In genomic region chr6:27840572-27840971, GRCh38 we compare ENCODE assay signal across 19 cellular contexts.
DNase-seq lines count a peak whose midpoint lies in the region; ATAC-seq and TF ChIP-seq lines count a peak whose summit lies in the region.
"Had no signal": no experiment of that assay in that cellular context is flagged by ENCODE, and none has a peak within 500 bp of the region (broad histone marks: within the 10 kb centered on the region; RNA-seq: fewer than 3 reads in every experiment).

No MANE protein-coding gene starts in this region.

- H3K9me3 Mint-ChIP-seq in activated CD4-positive, alpha-beta T cell treated with anti-CD3 and anti-CD28 coated beads, Interleukin-2, amount 10 ng/mL, durations not matched to agents 24 days and 14 days = no peaks in the 10 kb centered on the region
- H3K9me3 Mint-ChIP-seq in activated T-helper 1 cell treated with anti-CD3 and anti-CD28 coated beads, Interleukin-12 subunit alpha, Interleukin-12 subunit beta, Interleukin-2, Interleukin-4 antibody, amounts not matched to agents 30 ng/mL and 10 ng/mL and 1 ng/mL, durations not matched to agents 14 hours and 24 hours and 36 hours = no peaks in the 10 kb centered on the region
- H3K9me3 Mint-ChIP-seq: H9; naive thymus-derived CD8-positive, alpha-beta T cell had no signal

- no peak overlapping the region for H3K4me3 Mint-ChIP-seq in activated CD4-positive, alpha-beta T cell treated with anti-CD3 and anti-CD28 coated beads, Interleukin-2, amount 10 ng/mL, durations not matched to agents 24 days and 14 days
- H3K4me3 Mint-ChIP-seq in activated T-helper 1 cell treated with anti-CD3 and anti-CD28 coated beads, Interleukin-12 subunit alpha, Interleukin-12 subunit beta, Interleukin-2, Interleukin-4 antibody, amounts not matched to agents 30 ng/mL and 10 ng/mL and 1 ng/mL, durations not matched to agents 14 hours and 24 hours and 36 hours = no peak overlapping the region
- H3K4me3 Mint-ChIP-seq: activated naive CD8-positive, alpha-beta T cell; H9; naive thymus-derived CD8-positive, alpha-beta T cell had no signal

- no peak overlapping the region for H2AFZ ChIP-seq in osteoblast (ENCODE audit: low read length)

- intact Hi-C loops in activated CD4-positive, alpha-beta T cell treated with anti-CD3 and anti-CD28 coated beads, Interleukin-2, amount 10 ng/mL, durations not matched to agents 24 days and 14 days (cut with micrococcal nuclease) = no loop called here
- intact Hi-C loops in activated T-helper 1 cell treated with anti-CD3 and anti-CD28 coated beads, Interleukin-12 subunit alpha, Interleukin-12 subunit beta, Interleukin-2, Interleukin-4 antibody, amounts not matched to agents 30 ng/mL and 10 ng/mL and 1 ng/mL, durations not matched to agents 14 hours and 24 hours and 36 hours (cut with micrococcal nuclease) = no loop called here

- H3K27me3 Mint-ChIP-seq in activated CD4-positive, alpha-beta T cell treated with anti-CD3 and anti-CD28 coated beads, Interleukin-2, amount 10 ng/mL, durations not matched to agents 24 days and 14 days = no peaks in the 10 kb centered on the region
- no peaks in the 10 kb centered on the region for H3K27me3 Mint-ChIP-seq in activated T-helper 1 cell treated with anti-CD3 and anti-CD28 coated beads, Interleukin-12 subunit alpha, Interleukin-12 subunit beta, Interleukin-2, Interleukin-4 antibody, amounts not matched to agents 30 ng/mL and 10 ng/mL and 1 ng/mL, durations not matched to agents 14 hours and 24 hours and 36 hours (ENCODE audit: insufficient read depth)
- H3K27me3 Mint-ChIP-seq: activated naive CD8-positive, alpha-beta T cell had no signal

- DNase-seq in activated CD4-positive, alpha-beta T cell treated with anti-CD3 and anti-CD28 coated beads, Interleukin-2, amount 10 ng/mL, durations not matched to agents 24 days and 14 days = peak; percentile 42
- no peak for DNase-seq in activated CD4-positive, alpha-beta T cell treated with anti-CD3 and anti-CD28 coated beads, Interleukin-2, amount 50 U/mL, for 1 hour
- DNase-seq in LNCaP clone FGC (ENCODE audit: low read depth) = no peak
- DNase-seq in SJSA1 (ENCODE audit: low read depth in 1 of 2, low spot score in 2 of 2) = no peak
- no peak for DNase-seq in osteoblast (ENCODE audit: insufficient read length, low spot score, missing footprints)
- DNase-seq in NCI-H2029 (lab: John Stamatoyannopoulos, UW) = no peak
- no peak for DNase-seq in activated T-helper 1 cell treated with anti-CD3 and anti-CD28 coated beads, Interleukin-12 subunit alpha, Interleukin-12 subunit beta, Interleukin-2, Interleukin-4 antibody, amounts not matched to agents 30 ng/mL and 10 ng/mL and 1 ng/mL, durations not matched to agents 14 hours and 24 hours and 36 hours (ENCODE audit: low spot score)
- DNase-seq: activated CD4-positive, alpha-beta T cell treated with anti-CD3 and anti-CD28 coated beads for 48 hours; H9; head of caudate nucleus; naive thymus-derived CD8-positive, alpha-beta T cell; NCI-H524; pancreas; stomach; transverse colon had no signal

- no peak overlapping the region for H3K4me2 ChIP-seq in osteoblast (ENCODE audit: insufficient read depth, low read length)

- H4K20me1 ChIP-seq in osteoblast (ENCODE audit: insufficient read depth, low read length) = no peaks in the 10 kb centered on the region

- H3K27ac Mint-ChIP-seq in activated CD4-positive, alpha-beta T cell treated with anti-CD3 and anti-CD28 coated beads, Interleukin-2, amount 10 ng/mL, durations not matched to agents 24 days and 14 days = no peak overlapping the region
- no peak overlapping the region for H3K27ac Mint-ChIP-seq in activated T-helper 1 cell treated with anti-CD3 and anti-CD28 coated beads, Interleukin-12 subunit alpha, Interleukin-12 subunit beta, Interleukin-2, Interleukin-4 antibody, amounts not matched to agents 30 ng/mL and 10 ng/mL and 1 ng/mL, durations not matched to agents 14 hours and 24 hours and 36 hours
- H3K27ac Mint-ChIP-seq: activated naive CD8-positive, alpha-beta T cell had no signal

- H3K27me3 ChIP-seq in SJSA1 (replicated peaks) (no peaks in the 10 kb centered on the region), osteoblast (ENCODE audit: insufficient read depth, low read length) (no peaks in the 10 kb centered on the region)
- H3K27me3 ChIP-seq: pancreas, stomach, transverse colon had no signal

- H3K79me2 ChIP-seq in osteoblast (ENCODE audit: insufficient read depth, low read length) = peaks cover 19% of the 10 kb centered on the region

- H3K4me3 ChIP-seq in LNCaP clone FGC (ENCODE audit: low read depth, low read length) (peak overlapping the region; percentile 80), SJSA1 (no peak overlapping the region), osteoblast (ENCODE audit: insufficient read depth, low read length) (no peak overlapping the region)

- H3K36me3 ChIP-seq in SJSA1 = peaks cover 9% of the 10 kb centered on the region; the same call in 1 of the 2 replicates
- H3K36me3 ChIP-seq in osteoblast (ENCODE audit: insufficient read depth, low read length) = no peaks in the 10 kb centered on the region
- H3K36me3 ChIP-seq: pancreas, stomach, transverse colon had no signal

- ATAC-seq in GM21737 (IDR thresholded peaks at IDR 0.05; ENCODE audit: unreplicated experiment) = no peak
- ATAC-seq: naive thymus-derived CD8-positive, alpha-beta T cell; pancreas; Right ventricle myocardium inferior; sciatic nerve had no signal

- peaks cover 13% of the 10 kb centered on the region for H3K36me3 Mint-ChIP-seq in activated CD4-positive, alpha-beta T cell treated with anti-CD3 and anti-CD28 coated beads, Interleukin-2, amount 10 ng/mL, durations not matched to agents 24 days and 14 days (ENCODE audit: low read depth)
- peaks cover 2% of the 10 kb centered on the region for H3K36me3 Mint-ChIP-seq in activated T-helper 1 cell treated with anti-CD3 and anti-CD28 coated beads, Interleukin-12 subunit alpha, Interleukin-12 subunit beta, Interleukin-2, Interleukin-4 antibody, amounts not matched to agents 30 ng/mL and 10 ng/mL and 1 ng/mL, durations not matched to agents 14 hours and 24 hours and 36 hours (ENCODE audit: low read depth)
- H3K36me3 Mint-ChIP-seq: naive thymus-derived CD8-positive, alpha-beta T cell had no signal

- H3K27ac ChIP-seq in SJSA1 (peak overlapping the region; percentile 96), osteoblast (ENCODE audit: low read depth, low read length) (peak overlapping the region; percentile 100)
- H3K27ac ChIP-seq: pancreas, stomach had no signal

- TF ChIP-seq CTCF in LNCaP clone FGC (IDR thresholded peaks at IDR 0.05; ENCODE audit: control insufficient read depth, extremely low read depth, insufficient read depth) (no peak), osteoblast (IDR thresholded peaks at IDR 0.05; ENCODE audit: extremely low read depth, low read depth, low read length) (no peak)

- H3K4me1 Mint-ChIP-seq in activated CD4-positive, alpha-beta T cell treated with anti-CD3 and anti-CD28 coated beads, Interleukin-2, amount 10 ng/mL, durations not matched to agents 24 days and 14 days = peaks cover 14% of the 10 kb centered on the region
- H3K4me1 Mint-ChIP-seq in activated T-helper 1 cell treated with anti-CD3 and anti-CD28 coated beads, Interleukin-12 subunit alpha, Interleukin-12 subunit beta, Interleukin-2, Interleukin-4 antibody, amounts not matched to agents 30 ng/mL and 10 ng/mL and 1 ng/mL, durations not matched to agents 14 hours and 24 hours and 36 hours (ENCODE audit: low read depth) = peaks cover 16% of the 10 kb centered on the region

- H3K9me3 ChIP-seq in SJSA1 (replicated peaks) = no peaks in the 10 kb centered on the region
- H3K9me3 ChIP-seq in osteoblast (ENCODE audit: low read depth, low read length) = no peaks in the 10 kb centered on the region
- H3K9me3 ChIP-seq: pancreas, stomach, transverse colon had no signal

- H3K4me1 ChIP-seq in SJSA1 (replicated peaks) (peaks cover 11% of the 10 kb centered on the region), osteoblast (ENCODE audit: insufficient read depth, low read length) (peaks cover 11% of the 10 kb centered on the region)
